ENCODE assay signal across 10 cellular contexts in the genomic region with DNA sequence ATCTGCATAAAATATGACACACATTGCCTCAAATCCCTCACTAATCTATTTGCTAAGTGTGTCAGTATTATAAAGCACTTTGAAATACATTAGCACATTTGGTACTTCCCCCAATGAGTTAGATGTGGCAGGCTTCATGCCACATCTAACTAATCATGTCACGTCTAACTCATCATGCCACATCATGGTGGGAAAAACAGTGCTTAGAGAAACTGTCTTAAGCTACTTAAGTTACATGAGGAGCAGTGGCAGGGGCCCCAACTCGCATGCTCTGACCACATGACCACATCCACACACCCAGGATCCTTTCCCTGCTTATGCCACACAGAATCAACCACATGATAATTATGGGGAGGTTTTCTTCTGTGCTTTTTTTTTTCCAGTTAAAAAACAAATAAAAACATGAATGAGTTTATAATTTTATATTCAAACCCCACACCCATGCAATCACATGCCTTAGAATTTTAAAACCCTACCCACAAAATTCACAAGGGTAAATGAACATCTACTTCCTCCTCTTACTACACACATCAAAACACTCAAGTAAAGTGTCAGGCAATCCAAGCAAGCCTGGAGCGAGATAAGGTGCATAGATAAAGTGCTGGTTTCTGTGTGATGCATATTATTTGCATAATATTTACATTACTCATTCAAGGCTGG. TPM values are rescaled to one million over a fixed set of nuclear protein-coding genes. Genes with fewer than 3 reads are reported as not detected.
A peak's percentile ranks its signal among the peaks of the same experiment; 100 is the strongest.
DNase-seq lines count a peak whose midpoint lies in the region; ATAC-seq and TF ChIP-seq lines count a peak whose summit lies in the region.
"Had no signal": no experiment of that assay in that cellular context is flagged by ENCODE, and none has a peak within 500 bp of the region (broad histone marks: within the 10 kb centered on the region; RNA-seq: fewer than 3 reads in every experiment).

No MANE protein-coding gene starts in this region.

- no peaks in the 10 kb centered on the region for H3K9me3 ChIP-seq in fibroblast of lung (ENCODE audit: control insufficient read depth, insufficient read depth, low read depth, low read length)

- H4K20me1 ChIP-seq in fibroblast of lung (ENCODE audit: control insufficient read depth, extremely low read depth, insufficient read depth, low read length) = no peaks in the 10 kb centered on the region

- DNase-seq in GM06990 (ENCODE audit: extremely low read depth, insufficient read length) (peak; percentile 31), HS-5 (ENCODE audit: low read depth) (peak; percentile 26), fibroblast of lung (ENCODE audit: low read depth in 2 of 2) (peak; percentile 15 to 71), caudate nucleus (lab: John Stamatoyannopoulos, UW) (no peak), NCI-H748 (lab: John Stamatoyannopoulos, UW; ENCODE audit: unreplicated experiment) (no peak), inferior parietal cortex (ENCODE audit: extremely low spot score) (no peak), cerebellum (ENCODE audit: low spot score) (no peak)
- DNase-seq: hippocampal formation, NCI-H1436 treated with DMSO at 0.1 percent for 48 hours had no signal

- no peaks in the 10 kb centered on the region for H3K79me2 ChIP-seq in fibroblast of lung (ENCODE audit: control insufficient read depth, insufficient read depth, low read length)

- H3K27me3 ChIP-seq in GM06990 (replicated peaks; ENCODE audit: control insufficient read depth, insufficient read depth, low read length) (no peaks in the 10 kb centered on the region), fibroblast of lung (ENCODE audit: control insufficient read depth, insufficient read depth, low read length) (no peaks in the 10 kb centered on the region)

- TF ChIP-seq CTCF in GM06990 (IDR thresholded peaks at IDR 0.05; ENCODE audit: insufficient read depth, low read length, poor library complexity, severe bottlenecking) (no peak), fibroblast of lung (conservative IDR thresholded peaks at IDR 0.05 in 1 of 2, IDR thresholded peaks at IDR 0.05 in 1 of 2; ENCODE audit: low read depth in 1 of 2, low read length in 2 of 2) (no peak)

- peak overlapping the region; percentile 30 for H3K4me3 ChIP-seq in GM06990 (replicated peaks; ENCODE audit: low read depth, low read length)
- H3K4me3 ChIP-seq in fibroblast of lung (replicated peaks in 1 of 4; ENCODE audit: control extremely low read depth in 1 of 4, insufficient read depth in 1 of 4, low read depth in 3 of 4, low read length in 4 of 4) = no peak overlapping the region

- H3K9ac ChIP-seq in fibroblast of lung (ENCODE audit: insufficient read depth, low read length) = no peak overlapping the region

- H3K4me2 ChIP-seq in fibroblast of lung (ENCODE audit: extremely low read depth, insufficient read depth, low read length) = no peak overlapping the region

- no peak overlapping the region for H3K27ac ChIP-seq in fibroblast of lung (ENCODE audit: insufficient read depth, low read length)
- H3K27ac ChIP-seq in caudate nucleus (ENCODE audit: low read depth, low read length) = no peak overlapping the region

- H3K4me1 ChIP-seq in fibroblast of lung (ENCODE audit: control insufficient read depth, extremely low read depth, insufficient read depth, low read length) = no peaks in the 10 kb centered on the region

- peak; percentile 50 for ATAC-seq in GM21528 (IDR thresholded peaks at IDR 0.05; ENCODE audit: low FRiP score, unreplicated experiment)

- no peak overlapping the region for H2AFZ ChIP-seq in fibroblast of lung (ENCODE audit: low read length)

- H3K36me3 ChIP-seq in GM06990 (ENCODE audit: control insufficient read depth, insufficient read depth, low read length) (no peaks in the 10 kb centered on the region), fibroblast of lung (ENCODE audit: control insufficient read depth, insufficient read depth, low read length) (no peaks in the 10 kb centered on the region)

RNA-seq across cellular contexts. Expression of a gene that starts 1.6 kb away (rescaled TPM):
- under 0.01 TPM in 2 replicates for total RNA-seq in fibroblast of lung
- polyA plus RNA-seq in fibroblast of lung = 0.01 and 0.02 TPM in 2 replicates
- polyA plus RNA-seq in fibroblast of lung (2012) = 0.01 TPM in 1 of 2 replicates, not detected in the other
- polyA minus RNA-seq in fibroblast of lung (ENCODE audit: low replicate concordance) = not detected in 2 replicates
- 0.09 TPM for total RNA-seq in cerebellum

Comparison
In these comparisons a context has a peak if more than half of its experiments do, and no peak if none do; other contexts are left out.
1. DNase-seq: peak in GM06990 (single experiment), HS-5 (single experiment) and fibroblast of lung (2 of 2); none in caudate nucleus (0 of 61), NCI-H748 (single experiment), inferior parietal cortex (single experiment) and cerebellum (single experiment).